In the genomic region with DNA sequence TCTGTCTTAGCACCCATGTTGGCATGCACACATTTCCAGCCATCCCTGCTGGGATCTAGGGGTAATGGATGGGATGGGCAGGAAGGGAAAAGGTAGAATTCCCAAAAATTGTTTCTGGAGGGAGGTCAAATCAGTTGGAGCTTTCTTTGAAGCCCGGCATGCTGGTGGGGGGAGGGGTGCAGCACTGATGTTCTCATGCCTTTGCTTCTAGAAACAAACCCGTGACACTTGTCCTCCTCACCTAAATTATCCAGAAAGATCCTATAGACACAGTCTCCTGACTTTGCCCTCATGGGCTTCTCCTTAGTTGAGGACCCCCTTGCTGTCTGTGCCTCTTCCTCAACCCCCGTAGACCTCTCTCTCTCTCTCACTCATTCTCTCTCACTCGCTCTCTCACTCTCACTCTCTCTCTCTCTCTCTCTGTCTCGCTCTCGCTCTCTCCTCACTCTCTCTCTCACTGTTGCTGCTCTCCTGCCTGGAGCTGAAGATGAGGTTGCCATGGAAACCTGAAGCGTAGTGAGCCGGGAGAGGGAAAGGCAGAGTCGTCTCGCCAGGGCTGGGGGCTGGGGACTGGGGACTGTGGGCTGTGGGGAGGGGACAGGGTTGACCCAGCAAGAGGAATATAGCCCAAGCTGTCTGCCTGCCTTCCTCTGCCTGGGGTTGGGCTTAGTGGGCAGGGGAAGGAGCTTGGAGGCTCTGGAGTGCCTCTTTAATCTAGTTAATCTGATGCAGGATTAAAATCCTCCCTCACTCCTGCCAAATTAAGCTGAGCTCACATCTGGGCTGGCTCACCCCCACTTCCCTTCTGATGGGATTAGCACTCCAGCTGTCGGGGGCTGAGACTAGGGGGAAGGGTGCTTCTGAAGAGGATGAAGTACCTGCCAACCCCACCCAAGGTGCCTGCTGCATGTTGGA, we compare ENCODE assay signal across 8 cellular contexts. TPM values are rescaled to one million over a fixed set of nuclear protein-coding genes. Genes with fewer than 3 reads are reported as not detected.
A peak's percentile ranks its signal among the peaks of the same experiment; 100 is the strongest.
DNase-seq lines count a peak whose midpoint lies in the region; ATAC-seq and TF ChIP-seq lines count a peak whose summit lies in the region.

No MANE protein-coding gene starts in this region.

- peaks cover 0 to 2% (median 0%) of the 10 kb centered on the region in 5 donors for H3K27me3 Mint-ChIP-seq in naive thymus-derived CD8-positive, alpha-beta T cell

- H3K36me3 ChIP-seq in BLaER1 treated with 17β-estradiol and CSF1 and Interleukin-3, amounts not matched to agents 10 nM and 100 nM = peaks cover 48 to 90% (median 83%) of the 10 kb centered on the region in 11 experiments

- POLR2A ChIA-PET in naive thymus-derived CD8-positive, alpha-beta T cell (lab: Charles Lee) = interaction anchor here (0.6 to 5.8 kb wide), 13 partner anchors 7 to 92 kb away, joined by 3 to 113 read pairs (median 3); a partner anchor contains a TSS

- H3K27ac ChIP-seq in BLaER1 treated with 17β-estradiol and CSF1 and Interleukin-3, amounts not matched to agents 10 nM and 100 nM = peak overlapping the region in 9 of 11 experiments; percentile 15 to 91 (median 82); a peak in 16 of 22 replicates

- no peak for TF ChIP-seq CTCF in choroid plexus epithelial cell (conservative IDR thresholded peaks at IDR 0.05; ENCODE audit: low read depth, low read length)

- H3K4me2 ChIP-seq in BLaER1 treated with 17β-estradiol and CSF1 and Interleukin-3, amounts not matched to agents 10 nM and 100 nM = peak overlapping the region; percentile 79 to 98 (median 96)

- DNase-seq in LHCN-M2 (ENCODE audit: low read depth) = peak; percentile 21
- DNase-seq in choroid plexus epithelial cell (ENCODE audit: low read depth) = peak; percentile 77
- DNase-seq in naive thymus-derived CD8-positive, alpha-beta T cell = no peak
- DNase-seq in H4 (ENCODE audit: low spot score) = no peak

- H4K20me1 ChIP-seq in BLaER1 treated with 17β-estradiol and CSF1 and Interleukin-3, amounts not matched to agents 10 nM and 100 nM = peaks cover 27 to 100% (median 74%) of the 10 kb centered on the region in 11 experiments; a peak in 20 of 22 replicates

- ATAC-seq in naive thymus-derived CD8-positive, alpha-beta T cell = peak in 1 of 2 donors; percentile 5
- ATAC-seq in GM18502 (IDR thresholded peaks at IDR 0.05; ENCODE audit: poor library complexity, unreplicated experiment) = no peak
- no peak for ATAC-seq in GM21528 (IDR thresholded peaks at IDR 0.05; ENCODE audit: low FRiP score, unreplicated experiment)
- ATAC-seq in HG02678 (IDR thresholded peaks at IDR 0.05; ENCODE audit: unreplicated experiment) = no peak

- H3K9me3 ChIP-seq in BLaER1 treated with 17β-estradiol and CSF1 and Interleukin-3, amounts not matched to agents 10 nM and 100 nM (replicated peaks in 1 of 11) = no peaks in the 10 kb centered on the region

- H3K4me3 ChIP-seq in BLaER1 treated with 17β-estradiol and CSF1 and Interleukin-3, amounts not matched to agents 10 nM and 100 nM = no peak overlapping the region; a peak in 1 of 20 replicates
- no peak overlapping the region for H3K4me3 ChIP-seq in choroid plexus epithelial cell (ENCODE audit: low read depth, low read length)

- peaks cover 56 to 94% (median 92%) of the 10 kb centered on the region in 4 donors for H3K4me1 Mint-ChIP-seq in naive thymus-derived CD8-positive, alpha-beta T cell

- no peaks in the 10 kb centered on the region for H3K27me3 ChIP-seq in BLaER1 treated with 17β-estradiol and CSF1 and Interleukin-3, amounts not matched to agents 10 nM and 100 nM

- peak overlapping the region in 10 of 11 experiments; percentile 13 to 80 (median 58); a peak in 15 of 22 replicates for H3K9ac ChIP-seq in BLaER1 treated with 17β-estradiol and CSF1 and Interleukin-3, amounts not matched to agents 10 nM and 100 nM

- peaks cover 67 to 100% (median 90%) of the 10 kb centered on the region in 10 experiments for H3K4me1 ChIP-seq in BLaER1 treated with 17β-estradiol and CSF1 and Interleukin-3, amounts not matched to agents 10 nM and 100 nM

- peaks cover 0 to 53% (median 2%) of the 10 kb centered on the region in 3 donors for H3K36me3 Mint-ChIP-seq in naive thymus-derived CD8-positive, alpha-beta T cell

- H3K27ac Mint-ChIP-seq in naive thymus-derived CD8-positive, alpha-beta T cell = peak overlapping the region; percentile 87 to 99 (median 94)

- H3K4me3 Mint-ChIP-seq in naive thymus-derived CD8-positive, alpha-beta T cell = peak overlapping the region; percentile 61 to 87 (median 78)

- H3K9me3 Mint-ChIP-seq in naive thymus-derived CD8-positive, alpha-beta T cell = no peaks in the 10 kb centered on the region

RNA-seq across cellular contexts. Expression of a gene that starts 16.1 kb away (rescaled TPM):
- 299 and 362 TPM in 2 replicates for total RNA-seq in LHCN-M2 (2014; rRNA removed)
- polyA plus RNA-seq in LHCN-M2 (2012) = 456 TPM
- 100 to 1,000 TPM; 103 to 107 TPM for total RNA-seq in naive thymus-derived CD8-positive, alpha-beta T cell
- polyA plus RNA-seq in naive thymus-derived CD8-positive, alpha-beta T cell = 10 to 100 TPM; 50.1 to 53.1 (median 52.0) TPM
- 99.0 and 133 TPM in 2 replicates for total RNA-seq in H4 (2014; rRNA removed; shearing (Covaris generic))

RNA-seq across cellular contexts. Expression of a gene that starts 32.5 kb away (rescaled TPM):
- 945 and 978 TPM in 2 replicates for total RNA-seq in LHCN-M2 (2014; rRNA removed)
- 2,218 TPM for polyA plus RNA-seq in LHCN-M2 (2012)
- 1,000 to 10,000 TPM; 1,755 to 1,793 TPM for total RNA-seq in naive thymus-derived CD8-positive, alpha-beta T cell
- 1,000 to 10,000 TPM; 1,506 to 1,897 (median 1,688) TPM for polyA plus RNA-seq in naive thymus-derived CD8-positive, alpha-beta T cell
- total RNA-seq in H4 (2014; rRNA removed; shearing (Covaris generic)) = 1,542 and 1,557 TPM in 2 replicates

Comparison
In these comparisons a context has a peak if more than half of its experiments do, and no peak if none do; other contexts are left out.
1. DNase-seq: peak in LHCN-M2 (single experiment) and choroid plexus epithelial cell (single experiment); none in naive thymus-derived CD8-positive, alpha-beta T cell (0 of 10) and H4 (single experiment).